Comparison of ENCODE assay signal across 1 cellular context in the genomic region with DNA sequence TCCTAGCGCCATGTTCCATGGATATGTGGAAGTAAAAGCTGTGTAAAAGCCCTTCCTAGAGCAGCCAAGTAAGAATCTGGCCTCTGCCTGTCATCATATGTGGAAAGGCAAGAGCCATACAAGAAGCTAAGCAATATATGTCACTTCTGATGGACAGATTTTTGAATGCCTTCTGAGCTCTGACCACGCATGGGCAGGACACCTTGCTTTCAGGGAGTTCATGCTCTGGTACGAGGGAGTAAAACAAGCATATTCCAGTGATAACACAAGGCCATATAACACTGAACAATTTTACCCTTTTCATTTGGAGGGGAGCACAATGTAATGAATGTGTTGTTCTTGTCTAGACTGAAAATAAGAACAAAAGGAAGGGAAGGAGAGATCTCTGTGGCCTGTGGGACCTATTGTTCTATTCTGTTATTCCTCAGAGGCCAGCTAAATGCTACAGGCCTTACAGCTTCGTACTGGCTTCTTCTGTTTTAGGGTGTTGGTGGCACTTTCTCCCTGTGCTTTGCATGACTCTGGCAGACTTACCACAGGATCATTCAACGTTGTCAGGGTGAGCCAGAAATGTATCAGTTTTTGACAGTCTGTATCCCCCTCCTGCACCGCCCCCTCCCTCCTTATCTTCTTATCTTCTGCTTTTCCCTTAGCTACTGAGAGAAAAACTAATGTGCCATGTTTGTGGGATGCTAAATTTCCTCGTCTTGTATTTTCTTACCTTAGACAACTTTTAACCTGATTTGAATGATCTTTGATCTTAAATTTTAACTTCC.
TF ChIP-seq lines count a peak whose summit lies in the region.

No MANE protein-coding gene starts in this region.

TF ChIP-seq in K562, 482 proteins besides CTCF, POLR2A, EP300 and RAD21 (continued from another document):
- TF ChIP-seq, protein P1, sequence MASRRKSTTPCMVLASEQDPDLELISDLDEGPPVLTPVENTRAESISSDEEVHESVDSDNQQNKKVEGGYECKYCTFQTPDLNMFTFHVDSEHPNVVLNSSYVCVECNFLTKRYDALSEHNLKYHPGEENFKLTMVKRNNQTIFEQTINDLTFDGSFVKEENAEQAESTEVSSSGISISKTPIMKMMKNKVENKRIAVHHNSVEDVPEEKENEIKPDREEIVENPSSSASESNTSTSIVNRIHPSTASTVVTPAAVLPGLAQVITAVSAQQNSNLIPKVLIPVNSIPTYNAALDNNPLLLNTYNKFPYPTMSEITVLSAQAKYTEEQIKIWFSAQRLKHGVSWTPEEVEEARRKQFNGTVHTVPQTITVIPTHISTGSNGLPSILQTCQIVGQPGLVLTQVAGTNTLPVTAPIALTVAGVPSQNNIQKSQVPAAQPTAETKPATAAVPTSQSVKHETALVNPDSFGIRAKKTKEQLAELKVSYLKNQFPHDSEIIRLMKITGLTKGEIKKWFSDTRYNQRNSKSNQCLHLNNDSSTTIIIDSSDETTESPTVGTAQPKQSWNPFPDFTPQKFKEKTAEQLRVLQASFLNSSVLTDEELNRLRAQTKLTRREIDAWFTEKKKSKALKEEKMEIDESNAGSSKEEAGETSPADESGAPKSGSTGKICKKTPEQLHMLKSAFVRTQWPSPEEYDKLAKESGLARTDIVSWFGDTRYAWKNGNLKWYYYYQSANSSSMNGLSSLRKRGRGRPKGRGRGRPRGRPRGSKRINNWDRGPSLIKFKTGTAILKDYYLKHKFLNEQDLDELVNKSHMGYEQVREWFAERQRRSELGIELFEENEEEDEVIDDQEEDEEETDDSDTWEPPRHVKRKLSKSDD (conservative IDR thresholded peaks at IDR 0.05; ENCODE audit: low read length), result no peak
- TF ChIP-seq NRF1 (conservative IDR thresholded peaks at IDR 0.05 in 1 of 2, IDR thresholded peaks at IDR 0.05 in 1 of 2), result peak; percentile 51 to 58; a peak in 3 of 4 replicates
- peak; percentile 64 for TF ChIP-seq EGR1 (conservative IDR thresholded peaks at IDR 0.05)
- no peak for TF ChIP-seq ZNF77 (CRISPR knock-in tag; IDR thresholded peaks at IDR 0.05)
- TF ChIP-seq, protein P2, sequence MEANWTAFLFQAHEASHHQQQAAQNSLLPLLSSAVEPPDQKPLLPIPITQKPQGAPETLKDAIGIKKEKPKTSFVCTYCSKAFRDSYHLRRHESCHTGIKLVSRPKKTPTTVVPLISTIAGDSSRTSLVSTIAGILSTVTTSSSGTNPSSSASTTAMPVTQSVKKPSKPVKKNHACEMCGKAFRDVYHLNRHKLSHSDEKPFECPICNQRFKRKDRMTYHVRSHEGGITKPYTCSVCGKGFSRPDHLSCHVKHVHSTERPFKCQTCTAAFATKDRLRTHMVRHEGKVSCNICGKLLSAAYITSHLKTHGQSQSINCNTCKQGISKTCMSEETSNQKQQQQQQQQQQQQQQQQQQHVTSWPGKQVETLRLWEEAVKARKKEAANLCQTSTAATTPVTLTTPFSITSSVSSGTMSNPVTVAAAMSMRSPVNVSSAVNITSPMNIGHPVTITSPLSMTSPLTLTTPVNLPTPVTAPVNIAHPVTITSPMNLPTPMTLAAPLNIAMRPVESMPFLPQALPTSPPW (CRISPR knock-in tag; IDR thresholded peaks at IDR 0.05), result peak; percentile 63; the same call in 1 of the 2 replicates
- TF ChIP-seq HDAC6 (IDR thresholded peaks at IDR 0.05; ENCODE audit: low read depth, low read length), result no peak
- peak; percentile 33; the same call in 1 of the 2 replicates for TF ChIP-seq ARID1B (IDR thresholded peaks at IDR 0.05)
